Comparison of ENCODE assay signal across 10 cellular contexts in the genomic region with DNA sequence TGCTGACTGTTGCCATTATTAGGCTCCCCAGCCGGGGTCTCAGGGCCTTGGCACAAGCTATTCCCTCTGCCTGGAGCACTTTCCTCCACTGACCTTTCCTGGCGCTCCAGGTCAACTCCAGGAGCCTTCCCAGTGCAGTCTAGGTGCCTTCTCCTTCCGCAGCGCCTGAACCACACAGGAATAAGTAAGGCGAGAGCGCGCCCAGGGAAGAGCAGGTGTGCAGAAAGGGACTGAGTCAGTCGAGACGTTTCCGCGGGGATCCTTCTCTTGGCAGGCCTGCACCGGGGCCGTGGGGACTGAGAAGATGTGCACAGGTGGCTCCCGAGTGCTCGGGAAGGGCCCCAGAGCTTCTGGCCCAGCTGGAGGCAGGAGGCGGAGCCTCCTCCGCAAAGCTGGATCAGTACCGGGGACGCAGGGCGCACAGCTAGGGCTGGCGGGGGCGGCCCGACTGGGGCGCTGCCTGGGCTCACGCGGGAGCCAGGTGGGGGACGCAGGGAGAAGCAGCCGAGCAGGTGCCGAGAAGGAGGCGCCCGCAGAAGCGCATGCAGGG. TPM values are rescaled to one million over a fixed set of nuclear protein-coding genes. Genes with fewer than 3 reads are reported as not detected.
DNase-seq lines count a peak whose midpoint lies in the region; ATAC-seq, FAIRE-seq and TF ChIP-seq lines count a peak whose summit lies in the region.
"Had no signal": no experiment of that assay in that cellular context is flagged by ENCODE, and none has a peak within 500 bp of the region (broad histone marks: within the 10 kb centered on the region; RNA-seq: fewer than 3 reads in every experiment).

No MANE protein-coding gene starts in this region.

- TF ChIP-seq CTCF in WERI-Rb-1 (IDR thresholded peaks at IDR 0.05; ENCODE audit: low read depth, low read length) (no peak), esophagus squamous epithelium (IDR thresholded peaks at IDR 0.05) (no peak), pancreas (IDR thresholded peaks at IDR 0.05) (no peak)

- H3K27me3 ChIP-seq in WERI-Rb-1 (ENCODE audit: insufficient read depth, low read depth, severe bottlenecking): peaks cover 13% of the 10 kb centered on the region
- H3K27me3 ChIP-seq in esophagus squamous epithelium: peaks cover 0 to 54% (median 0%) of the 10 kb centered on the region in 4 donors
- no peaks in the 10 kb centered on the region for H3K27me3 ChIP-seq in pancreas

- ATAC-seq in GM18517 (IDR thresholded peaks at IDR 0.05; ENCODE audit: unreplicated experiment): peak; percentile 29
- ATAC-seq in HG03135 (IDR thresholded peaks at IDR 0.05; ENCODE audit: unreplicated experiment): peak; percentile 32
- ATAC-seq in pancreas: peak; percentile 49 to 66 (median 63)
- no peak for ATAC-seq in HG03097 (IDR thresholded peaks at IDR 0.05; ENCODE audit: low FRiP score, unreplicated experiment)

- intact Hi-C loops in esophagus squamous epithelium (cut with DNase I) (no loop called here), pancreas (cut with DNase I) (no loop called here)

- 5 to 50% methylated on average over 1 to 11 of the region's 32 CpGs for WGBS in esophagus squamous epithelium, 2 donors
- 11 to 18% methylated on average over 19 to 32 of the region's 32 CpGs for WGBS in pancreas, 2 donors

- peaks cover 4 to 27% (median 15%) of the 10 kb centered on the region in 3 donors for H3K4me1 ChIP-seq in esophagus squamous epithelium
- H3K4me1 ChIP-seq in pancreas: peaks cover 0 to 3% (median 0%) of the 10 kb centered on the region in 3 donors

- H3K36me3 ChIP-seq in WERI-Rb-1: peaks cover 12% of the 10 kb centered on the region
- H3K36me3 ChIP-seq in esophagus squamous epithelium: peaks cover 0 to 24% (median 2%) of the 10 kb centered on the region in 3 donors
- H3K36me3 ChIP-seq in pancreas: peaks cover 0 to 8% (median 0%) of the 10 kb centered on the region in 3 donors

- H3K4me3 ChIP-seq in WERI-Rb-1 (ENCODE audit: low read depth, low read length): peak overlapping the region; percentile 41
- H3K4me3 ChIP-seq in esophagus squamous epithelium: peak overlapping the region; percentile 35 to 68 (median 44)
- peak overlapping the region; percentile 29 to 65 (median 58) for H3K4me3 ChIP-seq in pancreas

- no peak for TF ChIP-seq POLR2A in esophagus squamous epithelium (IDR thresholded peaks at IDR 0.05)

- H3K27ac ChIP-seq in WERI-Rb-1 (no peak overlapping the region), esophagus squamous epithelium (peak overlapping the region in 1 of 4 donors; percentile 40), pancreas (peak overlapping the region; percentile 30 to 62 (median 43))

- no peaks in the 10 kb centered on the region for H3K9me3 ChIP-seq in WERI-Rb-1 (ENCODE audit: severe bottlenecking)
- H3K9me3 ChIP-seq in esophagus squamous epithelium: no peaks in the 10 kb centered on the region
- no peaks in the 10 kb centered on the region for H3K9me3 ChIP-seq in pancreas

- peak; percentile 26 for DNase-seq in WERI-Rb-1
- no peak for DNase-seq in esophagus squamous epithelium (lab: John Stamatoyannopoulos, UW)
- peak in 5 of 6 donors; percentile 32 to 86 (median 69) for DNase-seq in pancreas
- no peak for DNase-seq in HTR-8/SVneo (ENCODE audit: insufficient read length, low spot score)
- no peak for DNase-seq in NK-92 treated with Interleukin-12 subunit alpha and Interleukin-12 subunit beta, amount 100 ng/mL, for 24 hours (lab: John Stamatoyannopoulos, UW)

- FAIRE-seq in pancreas (lab: Jason Lieb, UNC) (no peak), HTR-8/SVneo (lab: Jason Lieb, UNC) (no peak)
- FAIRE-seq: islet of Langerhans had no signal

RNA-seq across cellular contexts. Expression of a gene that starts 0.8 kb away (rescaled TPM):
- total RNA-seq in esophagus squamous epithelium (under 1 TPM in 2 of 4 donors, not detected in 2; 0.13 to 0.38 TPM), pancreas (1 to 10 TPM in 5 of 6 donors, under 1 TPM in 1; 0.71 to 6.0 (median 1.7) TPM)
- polyA plus RNA-seq in pancreas: under 1 TPM; 0.26 to 0.38 TPM
- total RNA-seq: NCI-H460 had no signal

Comparison
In these comparisons a context has a peak if more than half of its experiments do, and no peak if none do; other contexts are left out.
1. DNase-seq: peak in WERI-Rb-1 (single experiment) and pancreas (5 of 6); none in esophagus squamous epithelium (single experiment), HTR-8/SVneo (single experiment) and NK-92 treated with Interleukin-12 subunit alpha and Interleukin-12 subunit beta, amount 100 ng/mL, for 24 hours (single experiment).
2. Peak in every context shown above with its lines, with median percentiles within 50 percentile points of each other: H3K4me3 ChIP-seq.